In genomic region chr1:18951818-18952391, GRCh38 we compare ENCODE assay signal across 9 cellular contexts. TPM values are rescaled to one million over a fixed set of nuclear protein-coding genes. Genes with fewer than 3 reads are reported as not detected.
DNase-seq lines count a peak whose midpoint lies in the region; ATAC-seq, FAIRE-seq and TF ChIP-seq lines count a peak whose summit lies in the region.
"Had no signal": no experiment of that assay in that cellular context is flagged by ENCODE, and none has a peak within 500 bp of the region (broad histone marks: within the 10 kb centered on the region; RNA-seq: fewer than 3 reads in every experiment).

No MANE protein-coding gene starts in this region.

- H2BK5ac ChIP-seq in H1 (ENCODE audit: low read depth, low read length): no peak overlapping the region

- H2BK20ac ChIP-seq in H1 (ENCODE audit: low read length): no peak overlapping the region

- H3K14ac ChIP-seq in H1 (ENCODE audit: insufficient read length): no peak overlapping the region

- CTCF ChIA-PET in H1 (lab: Charles Lee; ENCODE audit: partially characterized antibody): interaction anchor here (1.2 to 5.6 kb wide), 7 partner anchors 10 to 57 kb away, joined by 3 to 60 read pairs (median 6); no protein-coding TSS in a partner anchor

- peak; percentile 33 to 81 for DNase-seq in activated CD4-positive, alpha-beta T cell treated with anti-CD3 and anti-CD28 coated beads, Interleukin-2, amount 50 U/mL, for 24 hours (ENCODE audit: low read depth in 1 of 2, low spot score in 1 of 2)
- DNase-seq in H1 (ENCODE audit: low read depth in 1 of 2, low spot score in 2 of 2) (no peak), HPDE6-E6E7 (ENCODE audit: extremely low spot score) (no peak), NCI-H2196 treated with DMSO at 0.1 percent for 48 hours (lab: John Stamatoyannopoulos, UW; ENCODE audit: unreplicated experiment) (no peak), NCI-H2227 (lab: John Stamatoyannopoulos, UW; ENCODE audit: unreplicated experiment) (no peak)
- peak in 3 of 4 experiments; percentile 52 to 69 (median 60) for DNase-seq in stimulated activated CD4-positive, alpha-beta T cell treated with anti-CD3 and anti-CD28 coated beads, Interleukin-1b, Interleukin-23, amount 100 ng/mL, for 24 hours (ENCODE audit: low read depth in 4 of 4, low spot score in 1 of 4)

- H3K4me2 ChIP-seq in H1 (ENCODE audit: insufficient read depth in 1 of 2, low read depth in 2 of 2, low read length in 2 of 2): no peak overlapping the region

- H3K23ac ChIP-seq in H1 (ENCODE audit: insufficient read length): no peak overlapping the region

- H2BK12ac ChIP-seq in H1 (ENCODE audit: low read depth, low read length): peak overlapping the region; percentile 2; the same call in 1 of the 2 replicates

- H3K27me3 ChIP-seq in H1 (replicated peaks in 1 of 4; ENCODE audit: control insufficient read depth in 3 of 4, extremely low read depth in 1 of 4, insufficient read depth in 3 of 4, low read length in 3 of 4): peaks cover 0 to 22% (median 15%) of the 10 kb centered on the region in 4 experiments; a peak in 5 of 7 replicates

- H4K5ac ChIP-seq in H1 (ENCODE audit: insufficient read length, low read depth, low read length): no peak overlapping the region

- H3K4ac ChIP-seq in H1 (replicated peaks; ENCODE audit: insufficient read length, low read depth, low read length): no peak overlapping the region

- no peak for TF ChIP-seq POLR2A in H1 (IDR thresholded peaks at IDR 0.05; ENCODE audit: control extremely low read depth in 1 of 2, low read depth in 2 of 2, low read length in 2 of 2)

- H3K4me1 ChIP-seq in H1 (replicated peaks in 1 of 4; ENCODE audit: control insufficient read depth in 3 of 4, insufficient read depth in 4 of 4, low read length in 3 of 4): peaks cover 14 to 18% (median 15%) of the 10 kb centered on the region in 4 experiments

- H2BK120ac ChIP-seq in H1 (replicated peaks; ENCODE audit: low read depth, low read length): no peak overlapping the region

- no peaks in the 10 kb centered on the region for H3K9me3 ChIP-seq in H1 (ENCODE audit: insufficient read depth in 2 of 2, low read depth in 1 of 2, low read length in 1 of 2)

- H3K36me3 ChIP-seq in H1 (ENCODE audit: control insufficient read depth in 2 of 4, insufficient read depth in 4 of 4, low read length in 3 of 4): no peaks in the 10 kb centered on the region

- H3K79me1 ChIP-seq in H1 (ENCODE audit: low read depth, low read length): 0 out of 2 replicates have a peak, but pooled peaks cover 3% of the 10 kb centered on the region

- TF ChIP-seq CTCF in H1 (IDR thresholded peaks at IDR 0.05; ENCODE audit: control extremely low read depth in 1 of 3, insufficient read depth in 1 of 3, low read depth in 1 of 3, low read length in 3 of 3): no peak

- peaks cover 2 to 3% of the 10 kb centered on the region in 2 experiments for H4K20me1 ChIP-seq in H1 (replicated peaks in 1 of 2; ENCODE audit: control insufficient read depth in 1 of 2, insufficient read depth in 2 of 2, low read length in 2 of 2)

- peaks cover 10% of the 10 kb centered on the region; the same call in 1 of the 2 replicates for H3K23me2 ChIP-seq in H1 (ENCODE audit: low read depth, low read length)

- POLR2A ChIA-PET in H1 (lab: Charles Lee; ENCODE audit: partially characterized antibody): interaction anchor here (3.5 kb wide), 1 partner anchor 11 kb away, joined by 20 read pairs; no protein-coding TSS in a partner anchor

- ATAC-seq in GM18517 (IDR thresholded peaks at IDR 0.05; ENCODE audit: unreplicated experiment): peak; percentile 37
- ATAC-seq in HG03175 (IDR thresholded peaks at IDR 0.05; ENCODE audit: unreplicated experiment): peak; percentile 44
- ATAC-seq: left colon had no signal

- H4K8ac ChIP-seq in H1 (ENCODE audit: extremely low read depth, insufficient read depth, low read length): no peak overlapping the region

- no peak overlapping the region for H4K91ac ChIP-seq in H1 (replicated peaks; ENCODE audit: insufficient read length, low read length)

- H3K56ac ChIP-seq in H1 (replicated peaks; ENCODE audit: insufficient read length, low read depth, low read length): no peak overlapping the region

- H3K18ac ChIP-seq in H1 (ENCODE audit: extremely low read depth, low read length): peak overlapping the region; percentile 43; the same call in 1 of the 2 replicates

- H2BK15ac ChIP-seq in H1 (ENCODE audit: low read length): no peak overlapping the region

- H3K4me3 ChIP-seq in H1 (ENCODE audit: extremely low read depth in 1 of 4, insufficient read depth in 2 of 4, low read depth in 3 of 4, low read length in 4 of 4): no peak overlapping the region

- no peak for TF ChIP-seq RAD21 in H1 (IDR thresholded peaks at IDR 0.05 in 1 of 2, conservative IDR thresholded peaks at IDR 0.05 in 1 of 2; ENCODE audit: low read depth in 2 of 2, low read length in 2 of 2)

- H2AK5ac ChIP-seq in H1 (ENCODE audit: low read depth, low read length): no peak overlapping the region

- no peak overlapping the region for H2AFZ ChIP-seq in H1 (ENCODE audit: low read length)

- no peaks in the 10 kb centered on the region for H3K79me2 ChIP-seq in H1 (ENCODE audit: control insufficient read depth in 1 of 2, insufficient read depth in 2 of 2, low read length in 2 of 2)

- no peak for TF ChIP-seq EP300 in H1 (IDR thresholded peaks at IDR 0.05; ENCODE audit: borderline replicate concordance in 1 of 2, low read depth in 2 of 2, low read length in 2 of 2)

- FAIRE-seq in H1 (lab: Jason Lieb, UNC): no peak

- H3K27ac ChIP-seq in H1 (ENCODE audit: low read depth, low read length): no peak overlapping the region

- 87% methylated on average over 8 of the region's 8 CpGs; no CpG with 5 or more reads in 1 of the 2 experiments for WGBS in H1 (ENCODE audit: extremely low coverage in 1 of 2, insufficient coverage in 1 of 2, insufficient read length in 1 of 2, insufficient replicate concordance in 2 of 2, low coverage in 1 of 2, low lambda C conversion rate in 2 of 2, missing lambda C conversion rate in 1 of 2), 2 experiments

- no peak overlapping the region for H3K9ac ChIP-seq in H1 (replicated peaks in 1 of 4; ENCODE audit: extremely low read depth in 1 of 4, low read depth in 3 of 4, low read length in 3 of 4)

TF ChIP-seq in H1, 55 proteins besides CTCF, POLR2A, EP300 and RAD21:
- TF ChIP-seq KDM1A (IDR thresholded peaks at IDR 0.05; ENCODE audit: borderline replicate concordance, low read length) (peak; percentile 84; the same call in 1 of the 2 replicates), BCL11A (IDR thresholded peaks at IDR 0.05; ENCODE audit: low read depth in 2 of 2, low read length in 2 of 2) (no peak), HDAC2 (IDR thresholded peaks at IDR 0.05; ENCODE audit: borderline replicate concordance in 1 of 2, low read depth in 2 of 2, low read length in 2 of 2) (0 out of 4 replicates have a peak, but pooled peaks of 1 of the 2 experiments have one; percentile 48)

RNA-seq across cellular contexts. Expression of gene IFFO2, which starts 4.6 kb away (rescaled TPM):
- 8.7 and 10.4 TPM in 2 replicates for total RNA-seq in H1 (2021; fragmentation: NEBNext Ultra II Directional; extraction: Animal tissue kit (Norgen Biotek cat#: 25700))
- 6.6 and 13.7 TPM in 2 replicates for polyA plus RNA-seq in H1 (2011; rRNA removed)
- 5.2 TPM for polyA plus RNA-seq in H1 (2011; cell fraction: cytosol; rRNA removed)
- 8.2 TPM for polyA plus RNA-seq in H1 (2011; cell fraction: nucleus; rRNA removed)
- 4.2 to 6.0 TPM (median 5.4 TPM) in 4 replicates for polyA plus RNA-seq in H1 (2012, experiment 1 of 2)
- polyA plus RNA-seq in H1 (2012, experiment 2 of 2): 5.2 TPM
- polyA plus RNA-seq in H1 (2013, experiment 1 of 2): 3.5 TPM
- polyA plus RNA-seq in H1 (2013, experiment 2 of 2): 3.6 TPM
- polyA minus RNA-seq in H1 (2011; rRNA and poly(A)+ RNA removed): 4.0 and 4.8 TPM in 2 replicates
- polyA minus RNA-seq in H1 (2011; cell fraction: cytosol; rRNA and poly(A)+ RNA removed): 4.8 TPM
- 2.6 TPM for polyA minus RNA-seq in H1 (2011; cell fraction: nucleus; rRNA and poly(A)+ RNA removed)

RNA-seq across cellular contexts. Expression of gene ALDH4A1, which starts 49.5 kb away (rescaled TPM):
- total RNA-seq in H1 (2021; fragmentation: NEBNext Ultra II Directional; extraction: Animal tissue kit (Norgen Biotek cat#: 25700)): 29.4 and 30.3 TPM in 2 replicates
- 35.9 and 57.4 TPM in 2 replicates for polyA plus RNA-seq in H1 (2011; rRNA removed)
- polyA plus RNA-seq in H1 (2011; cell fraction: cytosol; rRNA removed): 61.4 TPM
- polyA plus RNA-seq in H1 (2011; cell fraction: nucleus; rRNA removed): 95.8 TPM
- polyA plus RNA-seq in H1 (2012, experiment 1 of 2): 25.3 to 32.9 TPM (median 31.9 TPM) in 4 replicates
- polyA plus RNA-seq in H1 (2012, experiment 2 of 2): 35.0 TPM
- polyA plus RNA-seq in H1 (2013, experiment 1 of 2): 18.9 TPM
- polyA plus RNA-seq in H1 (2013, experiment 2 of 2): 16.0 TPM
- 20.3 and 22.0 TPM in 2 replicates for polyA minus RNA-seq in H1 (2011; rRNA and poly(A)+ RNA removed)
- 21.8 TPM for polyA minus RNA-seq in H1 (2011; cell fraction: cytosol; rRNA and poly(A)+ RNA removed)
- 21.5 TPM for polyA minus RNA-seq in H1 (2011; cell fraction: nucleus; rRNA and poly(A)+ RNA removed)

Comparison
In these comparisons a context has a peak if more than half of its experiments do, and no peak if none do; other contexts are left out.
1. DNase-seq: peak in activated CD4-positive, alpha-beta T cell treated with anti-CD3 and anti-CD28 coated beads, Interleukin-2, amount 50 U/mL, for 24 hours (2 of 2) and stimulated activated CD4-positive, alpha-beta T cell treated with anti-CD3 and anti-CD28 coated beads, Interleukin-1b, Interleukin-23, amount 100 ng/mL, for 24 hours (3 of 4); none in H1 (0 of 2), HPDE6-E6E7 (single experiment), NCI-H2196 treated with DMSO at 0.1 percent for 48 hours (single experiment) and NCI-H2227 (single experiment).